Comparison of ENCODE assay signal across 9 cellular contexts in the genomic region with DNA sequence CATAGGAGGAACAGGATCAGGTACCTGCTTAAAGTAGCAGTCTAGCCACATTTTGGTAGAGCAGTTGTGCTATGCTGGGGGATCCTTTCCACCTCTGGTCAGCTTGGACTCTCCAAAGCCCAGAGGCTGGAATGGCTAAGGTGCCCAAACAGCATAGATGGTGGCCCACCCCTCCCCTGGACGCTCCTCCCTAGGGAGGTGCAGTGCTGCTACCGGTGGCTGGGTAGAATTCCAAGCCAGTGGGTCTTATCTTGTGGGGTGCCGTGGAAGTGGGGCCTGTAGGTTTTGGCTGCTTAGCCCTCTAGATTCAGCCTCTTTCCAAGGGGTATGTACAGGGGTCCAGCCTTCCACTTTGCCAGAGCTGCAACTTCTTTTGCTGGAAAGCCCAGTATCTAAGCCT.
"Had no signal": no experiment of that assay in that cellular context is flagged by ENCODE, and none has a peak within 500 bp of the region (broad histone marks: within the 10 kb centered on the region; RNA-seq: fewer than 3 reads in every experiment).

No MANE protein-coding gene starts in this region.

- FAIRE-seq: HepG2 had no signal

- H3K9me3 ChIP-seq: HAP-1 had no signal

- H3K36me3 ChIP-seq: HAP-1 had no signal

- H3K27ac ChIP-seq: GM23248, HL-60 had no signal

- H3K4me1 ChIP-seq: HAP-1 had no signal

- ATAC-seq: HCT116, HepG2 had no signal

- DNase-seq: GM23248, GOT3, H7, HFFc6, KBM-7 had no signal

- H3K4me3 ChIP-seq: GM23248, HAP-1 had no signal
